In genomic region chr10:931326-932318, GRCh38 we compare ENCODE assay signal across 1 cellular context.
A peak's percentile ranks its signal among the peaks of the same experiment; 100 is the strongest.
TF ChIP-seq lines count a peak whose summit lies in the region.

Gene LARP4B, minus strand, starts transcription at chr10:931705. Its CDS starts 45,984 bp downstream, at chr10:885721.

TF ChIP-seq in HEK293, 187 proteins besides CTCF, POLR2A, EP300 and RAD21 (continued from another document and continues in another):
- no peak for TF ChIP-seq ZNF398 (tag by site-specific recombination; IDR thresholded peaks at IDR 0.05)
- no peak for TF ChIP-seq ZFP3 (tag by site-specific recombination; IDR thresholded peaks at IDR 0.05; ENCODE audit: low read depth)
- 0 out of 2 replicates have a peak, but pooled peaks have one; percentile 47 for TF ChIP-seq ZBTB7A (tag by site-specific recombination; IDR thresholded peaks at IDR 0.05; ENCODE audit: low read depth)
- TF ChIP-seq GLIS1 (tag by site-specific recombination; IDR thresholded peaks at IDR 0.05), result peak; percentile 48; the same call in 1 of the 2 replicates
- no peak for TF ChIP-seq ZNF624 (tag by site-specific recombination; IDR thresholded peaks at IDR 0.05)
- TF ChIP-seq ZBTB6 (tag by site-specific recombination; IDR thresholded peaks at IDR 0.05), result no peak
- TF ChIP-seq ZNF473 (tag by site-specific recombination; IDR thresholded peaks at IDR 0.05), result no peak
- TF ChIP-seq ZNF544 (tag by site-specific recombination; IDR thresholded peaks at IDR 0.05), result no peak
- no peak for TF ChIP-seq GFI1B (tag by site-specific recombination; IDR thresholded peaks at IDR 0.05)
- TF ChIP-seq ZBTB26 (tag by site-specific recombination; optimal IDR thresholded peaks at IDR 0.05), result peak; percentile 98
- no peak for TF ChIP-seq TRIM28 (IDR thresholded peaks at IDR 0.05; ENCODE audit: borderline replicate concordance, low read length)
- no peak for TF ChIP-seq ZNF837 (tag by site-specific recombination; IDR thresholded peaks at IDR 0.05)
- TF ChIP-seq ZNF639 (tag by site-specific recombination; IDR thresholded peaks at IDR 0.05), result no peak
- no peak for TF ChIP-seq ZNF157 (tag by site-specific recombination; IDR thresholded peaks at IDR 0.05)
- TF ChIP-seq ZNF16 (tag by site-specific recombination; IDR thresholded peaks at IDR 0.05; ENCODE audit: low read depth), result no peak
- TF ChIP-seq ZNF184 (tag by site-specific recombination; IDR thresholded peaks at IDR 0.05), result no peak
- no peak for TF ChIP-seq REPIN1 (tag by site-specific recombination; IDR thresholded peaks at IDR 0.05; ENCODE audit: low read depth)
- TF ChIP-seq ZNF211 (tag by site-specific recombination; IDR thresholded peaks at IDR 0.05; ENCODE audit: low read depth), result no peak
- no peak for TF ChIP-seq ZSCAN30 (tag by site-specific recombination; IDR thresholded peaks at IDR 0.05)
- TF ChIP-seq ZNF621 (tag by site-specific recombination; IDR thresholded peaks at IDR 0.05), result no peak
- peak; percentile 71 for TF ChIP-seq ZBTB11 (tag by site-specific recombination; conservative IDR thresholded peaks at IDR 0.05; ENCODE audit: low read depth)
- no peak for TF ChIP-seq ZNF777 (tag by site-specific recombination; IDR thresholded peaks at IDR 0.05; ENCODE audit: borderline replicate concordance)
- no peak for TF ChIP-seq BCL11A (tag by site-specific recombination; IDR thresholded peaks at IDR 0.05; ENCODE audit: low read depth)
- TF ChIP-seq ZNF692 (tag by site-specific recombination; IDR thresholded peaks at IDR 0.05), result peak; percentile 59; the same call in 1 of the 2 replicates
- TF ChIP-seq ZBTB1 (tag by site-specific recombination; IDR thresholded peaks at IDR 0.05), result no peak
- TF ChIP-seq ZNF660 (tag by site-specific recombination; IDR thresholded peaks at IDR 0.05), result no peak
- TF ChIP-seq ZBTB17 (tag by site-specific recombination; IDR thresholded peaks at IDR 0.05), result no peak
- no peak for TF ChIP-seq ZNF645 (tag by site-specific recombination; IDR thresholded peaks at IDR 0.05)
- no peak for TF ChIP-seq ZNF560 (tag by site-specific recombination; IDR thresholded peaks at IDR 0.05; ENCODE audit: borderline replicate concordance)
- no peak; the same call in 1 of the 2 replicates for TF ChIP-seq PBX3 (CRISPR knock-in tag; IDR thresholded peaks at IDR 0.05)
- TF ChIP-seq ZNF510 (tag by site-specific recombination; IDR thresholded peaks at IDR 0.05; ENCODE audit: insufficient replicate concordance), result no peak
- no peak for TF ChIP-seq ZNF280C (tag by site-specific recombination; IDR thresholded peaks at IDR 0.05)
- TF ChIP-seq ZNF302 (tag by site-specific recombination; IDR thresholded peaks at IDR 0.05; ENCODE audit: low read depth), result no peak
- TF ChIP-seq ZNF558 (tag by site-specific recombination; IDR thresholded peaks at IDR 0.05), result no peak
- no peak for TF ChIP-seq ZNF585B (tag by site-specific recombination; IDR thresholded peaks at IDR 0.05)
- no peak for TF ChIP-seq ZNF664 (tag by site-specific recombination; IDR thresholded peaks at IDR 0.05)
- no peak for TF ChIP-seq ZNF19 (tag by site-specific recombination; IDR thresholded peaks at IDR 0.05; ENCODE audit: low read depth)
- no peak for TF ChIP-seq OVOL3 (tag by site-specific recombination; IDR thresholded peaks at IDR 0.05)
- TF ChIP-seq ZNF792 (tag by site-specific recombination; IDR thresholded peaks at IDR 0.05), result no peak
- TF ChIP-seq PATZ1 (tag by site-specific recombination; IDR thresholded peaks at IDR 0.05), result peak; percentile 73
- TF ChIP-seq ZBTB10 (tag by site-specific recombination; IDR thresholded peaks at IDR 0.05), result peak; percentile 51; the same call in 1 of the 2 replicates
